9 cellular contexts compared by ENCODE assay signal in genomic region chr17:7405882-7406825, GRCh38. TPM values are rescaled to one million over a fixed set of nuclear protein-coding genes. Genes with fewer than 3 reads are reported as not detected.
DNase-seq lines count a peak whose midpoint lies in the region; ATAC-seq and TF ChIP-seq lines count a peak whose summit lies in the region.
"Had no signal": no experiment of that assay in that cellular context is flagged by ENCODE, and none has a peak within 500 bp of the region (broad histone marks: within the 10 kb centered on the region; RNA-seq: fewer than 3 reads in every experiment).

No MANE protein-coding gene starts in this region.

- CTCF ChIA-PET in activated CD8-positive, alpha-beta memory T cell treated with anti-CD3 and anti-CD28 coated beads, Interleukin-2, amount 10 ng/mL, durations not matched to agents 7 days and 5 days (lab: Charles Lee), result interaction anchor here (0.9 to 1.7 kb wide), 3 partner anchors 12 to 50 kb away, joined by 3 to 8 read pairs (median 3); partner anchors contain the start of gene PLSCR3

- TF ChIP-seq EP300 in suprapubic skin (IDR thresholded peaks at IDR 0.05), result no peak

- H3K36me3 ChIP-seq in iPS-20b (ENCODE audit: insufficient read depth, low read depth, low read length) (peaks cover 19% of the 10 kb centered on the region), suprapubic skin (peaks cover 12% of the 10 kb centered on the region)

- H3K4me1 ChIP-seq in iPS-20b (ENCODE audit: insufficient read depth, low read length) (peaks cover 8% of the 10 kb centered on the region; the same call in 1 of the 2 replicates), suprapubic skin (peaks cover 37% of the 10 kb centered on the region)

- peaks cover 9% of the 10 kb centered on the region for H3K27me3 Mint-ChIP-seq in activated CD8-positive, alpha-beta memory T cell treated with anti-CD3 and anti-CD28 coated beads, Interleukin-2, amount 10 ng/mL, durations not matched to agents 7 days and 5 days

- H3K27me3 ChIP-seq in iPS-20b (ENCODE audit: insufficient read depth, low read length) (no peaks in the 10 kb centered on the region), suprapubic skin (no peaks in the 10 kb centered on the region)

- H3K36me3 Mint-ChIP-seq in activated CD8-positive, alpha-beta memory T cell treated with anti-CD3 and anti-CD28 coated beads, Interleukin-2, amount 10 ng/mL, durations not matched to agents 7 days and 5 days, result no peaks in the 10 kb centered on the region
- H3K36me3 Mint-ChIP-seq in activated naive CD4-positive, alpha-beta T cell treated with anti-CD3 and anti-CD28 coated beads, Interleukin-2, amount 50 U/mL, for 72 hours, result no peaks in the 10 kb centered on the region

- peaks cover 15% of the 10 kb centered on the region for H3K4me1 Mint-ChIP-seq in activated CD8-positive, alpha-beta memory T cell treated with anti-CD3 and anti-CD28 coated beads, Interleukin-2, amount 10 ng/mL, durations not matched to agents 7 days and 5 days

- H3K27ac Mint-ChIP-seq in activated CD8-positive, alpha-beta memory T cell treated with anti-CD3 and anti-CD28 coated beads, Interleukin-2, amount 10 ng/mL, durations not matched to agents 7 days and 5 days, result no peak overlapping the region
- peak overlapping the region; percentile 31 to 40 for H3K27ac Mint-ChIP-seq in activated naive CD4-positive, alpha-beta T cell treated with anti-CD3 and anti-CD28 coated beads, Interleukin-2, amount 50 U/mL, for 72 hours

- H3K4me3 ChIP-seq in iPS-20b (ENCODE audit: low read length) (peak overlapping the region; percentile 89), suprapubic skin (peak overlapping the region; percentile 71)

- H3K9me3 ChIP-seq in iPS-20b (ENCODE audit: insufficient read depth, low read depth, low read length), result no peaks in the 10 kb centered on the region
- no peaks in the 10 kb centered on the region for H3K9me3 ChIP-seq in suprapubic skin

- ATAC-seq in activated CD8-positive, alpha-beta memory T cell treated with anti-CD3 and anti-CD28 coated beads, Interleukin-2, amount 10 ng/mL, durations not matched to agents 7 days and 5 days, result no peak
- no peak for ATAC-seq in activated naive CD4-positive, alpha-beta T cell treated with anti-CD3 and anti-CD28 coated beads, Interleukin-2, amount 50 U/mL, for 72 hours
- no peak for ATAC-seq in GM21367 (IDR thresholded peaks at IDR 0.05; ENCODE audit: unreplicated experiment)

- peak overlapping the region; percentile 83; the same call in 1 of the 2 replicates for H3K9ac ChIP-seq in iPS-20b (ENCODE audit: low read depth, low read length)

- no peak for DNase-seq in activated CD8-positive, alpha-beta memory T cell treated with anti-CD3 and anti-CD28 coated beads, Interleukin-2, amount 10 ng/mL, durations not matched to agents 7 days and 5 days
- DNase-seq in activated CD8-positive, alpha-beta memory T cell treated with anti-CD3 and anti-CD28 coated beads, Interleukin-2, amount 50 U/mL, for 4 hours, result no peak
- no peak for DNase-seq in activated naive CD4-positive, alpha-beta T cell treated with anti-CD3 and anti-CD28 coated beads, Interleukin-2, amount 50 U/mL, for 72 hours (ENCODE audit: low spot score in 2 of 2)
- peak in 1 of 2 donors; percentile 61 for DNase-seq in suprapubic skin (ENCODE audit: low spot score in 2 of 2)
- no peak for DNase-seq in SKM-1 (lab: John Stamatoyannopoulos, UW; ENCODE audit: unreplicated experiment)
- no peak for DNase-seq in epidermal melanocyte (ENCODE audit: insufficient read length, low spot score)

- H3K27ac ChIP-seq in iPS-20b (ENCODE audit: low read length) (no peak overlapping the region), suprapubic skin (peak overlapping the region; percentile 89)

- no peak for TF ChIP-seq CTCF in suprapubic skin (IDR thresholded peaks at IDR 0.05)

- H3K9me3 Mint-ChIP-seq in activated CD8-positive, alpha-beta memory T cell treated with anti-CD3 and anti-CD28 coated beads, Interleukin-2, amount 10 ng/mL, durations not matched to agents 7 days and 5 days (ENCODE audit: low read depth), result no peaks in the 10 kb centered on the region
- H3K9me3 Mint-ChIP-seq in activated naive CD4-positive, alpha-beta T cell treated with anti-CD3 and anti-CD28 coated beads, Interleukin-2, amount 50 U/mL, for 72 hours, result no peaks in the 10 kb centered on the region

- H3K4me3 Mint-ChIP-seq in activated CD8-positive, alpha-beta memory T cell treated with anti-CD3 and anti-CD28 coated beads, Interleukin-2, amount 10 ng/mL, durations not matched to agents 7 days and 5 days, result peak overlapping the region; percentile 29

- 50% methylated on average over 16 of the region's 16 CpGs for WGBS in suprapubic skin

- TF ChIP-seq POLR2A in suprapubic skin (IDR thresholded peaks at IDR 0.05), result no peak

RNA-seq across cellular contexts. Expression of gene NLGN2, which starts 1.5 kb away (rescaled TPM):
- 1 to 10 TPM; 2.0 to 3.5 TPM for total RNA-seq in activated CD8-positive, alpha-beta memory T cell treated with anti-CD3 and anti-CD28 coated beads, Interleukin-2, amount 10 ng/mL, durations not matched to agents 7 days and 5 days
- total RNA-seq in activated naive CD4-positive, alpha-beta T cell treated with anti-CD3 and anti-CD28 coated beads, Interleukin-2, amount 50 U/mL, for 72 hours, result 10 to 100 TPM; 14.5 to 15.8 TPM
- total RNA-seq in suprapubic skin, result 10 to 100 TPM in 1 of 4 donors, 1 to 10 TPM in 3; 5.9 to 17.9 (median 8.1) TPM

RNA-seq across cellular contexts. Expression of gene TMEM256, which starts 2.3 kb away (rescaled TPM):
- 10 to 100 TPM; 47.5 to 56.1 TPM for total RNA-seq in activated CD8-positive, alpha-beta memory T cell treated with anti-CD3 and anti-CD28 coated beads, Interleukin-2, amount 10 ng/mL, durations not matched to agents 7 days and 5 days
- 100 to 1,000 TPM in 1 of 2 donors, 10 to 100 TPM in 1; 78.9 to 114 TPM for total RNA-seq in activated naive CD4-positive, alpha-beta T cell treated with anti-CD3 and anti-CD28 coated beads, Interleukin-2, amount 50 U/mL, for 72 hours
- 100 to 1,000 TPM in 2 of 4 donors, 10 to 100 TPM in 2; 53.5 to 128 (median 89.6) TPM for total RNA-seq in suprapubic skin

RNA-seq across cellular contexts. Expression of gene PLSCR3, which starts 11.8 kb away (rescaled TPM):
- total RNA-seq in activated CD8-positive, alpha-beta memory T cell treated with anti-CD3 and anti-CD28 coated beads, Interleukin-2, amount 10 ng/mL, durations not matched to agents 7 days and 5 days, result 10 to 100 TPM; 65.5 to 74.2 TPM
- total RNA-seq in activated naive CD4-positive, alpha-beta T cell treated with anti-CD3 and anti-CD28 coated beads, Interleukin-2, amount 50 U/mL, for 72 hours, result 10 to 100 TPM; 58.2 to 77.5 TPM
- 10 to 100 TPM; 21.6 to 55.3 (median 40.7) TPM for total RNA-seq in suprapubic skin

RNA-seq across cellular contexts. Expression of gene SPEM1, which starts 14.0 kb away (rescaled TPM):
- total RNA-seq in activated CD8-positive, alpha-beta memory T cell treated with anti-CD3 and anti-CD28 coated beads, Interleukin-2, amount 10 ng/mL, durations not matched to agents 7 days and 5 days, result not detected
- not detected for total RNA-seq in activated naive CD4-positive, alpha-beta T cell treated with anti-CD3 and anti-CD28 coated beads, Interleukin-2, amount 50 U/mL, for 72 hours
- total RNA-seq in suprapubic skin, result not detected
- total RNA-seq: lung had no signal

RNA-seq across cellular contexts. Expression of gene SPEM2, which starts 19.3 kb away (rescaled TPM):
- total RNA-seq in activated CD8-positive, alpha-beta memory T cell treated with anti-CD3 and anti-CD28 coated beads, Interleukin-2, amount 10 ng/mL, durations not matched to agents 7 days and 5 days, result not detected
- under 1 TPM in 1 of 2 donors, not detected in 1; 0.14 TPM for total RNA-seq in activated naive CD4-positive, alpha-beta T cell treated with anti-CD3 and anti-CD28 coated beads, Interleukin-2, amount 50 U/mL, for 72 hours
- total RNA-seq in suprapubic skin, result not detected
- total RNA-seq: lung had no signal
